18 cellular contexts compared by ENCODE assay signal in the genomic region with DNA sequence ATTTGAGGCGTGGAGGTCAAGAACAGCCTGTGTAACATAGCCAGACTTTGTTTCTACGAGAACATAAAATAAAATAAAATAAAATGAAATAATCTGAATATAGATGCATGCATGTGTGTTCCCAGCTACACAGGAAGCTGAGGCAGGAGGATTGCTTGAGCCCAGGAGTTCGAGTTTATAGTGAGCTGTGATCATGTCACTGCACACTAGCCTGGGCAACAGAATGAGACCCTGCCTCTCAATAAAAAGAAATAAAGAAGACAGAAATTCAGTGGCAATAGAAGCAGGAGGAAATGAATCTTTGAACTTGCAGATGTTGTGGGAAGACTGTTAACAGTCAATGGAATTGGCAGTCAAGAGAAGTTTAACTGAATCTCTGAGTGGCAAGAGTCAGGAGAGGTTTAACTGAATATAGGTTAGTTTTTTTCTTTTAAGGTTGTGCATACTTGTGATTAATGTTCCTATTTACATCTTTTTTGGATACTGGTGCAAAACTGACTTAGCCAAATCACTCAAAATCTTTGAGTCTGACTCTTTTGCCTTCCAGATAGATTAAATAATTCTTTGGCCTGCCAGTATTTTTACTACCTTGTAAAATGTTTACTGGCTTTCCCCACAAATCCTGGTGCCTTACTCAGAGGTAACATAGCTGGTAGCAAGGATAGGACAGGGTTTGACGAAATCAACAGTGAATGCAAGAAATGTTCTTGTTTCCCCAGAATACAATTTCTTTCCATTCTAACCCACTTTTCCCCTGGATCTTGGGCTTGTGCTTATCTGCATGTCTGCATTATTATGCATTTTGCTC.
DNase-seq lines count a peak whose midpoint lies in the region; ATAC-seq and TF ChIP-seq lines count a peak whose summit lies in the region.
"Had no signal": no experiment of that assay in that cellular context is flagged by ENCODE, and none has a peak within 500 bp of the region (broad histone marks: within the 10 kb centered on the region; RNA-seq: fewer than 3 reads in every experiment).

No MANE protein-coding gene starts in this region.

- WGBS in prostate gland, result 58% methylated on average over 4 of the region's 4 CpGs

- peak; percentile 64 for DNase-seq in DND-41
- peak; percentile 61 for DNase-seq in LNCaP clone FGC (ENCODE audit: low read depth)
- peak; percentile 26 for DNase-seq in PC-3
- peak; percentile 30 for DNase-seq in prostate gland (ENCODE audit: low spot score)
- no peak for DNase-seq in HUDEP-2 (lab: John Stamatoyannopoulos, UW; ENCODE audit: unreplicated experiment in 76 of 76)
- DNase-seq in ureter (ENCODE audit: low spot score), result no peak
- DNase-seq: ACHN; BE2C; Calu3; CD8-positive, alpha-beta T cell; GDM1; GOT3; H7; HFFc6 had no signal

- H3K36me3 ChIP-seq in DND-41 (ENCODE audit: insufficient read depth, low read length) (no peaks in the 10 kb centered on the region), PC-3 (ENCODE audit: low read depth, low read length) (no peaks in the 10 kb centered on the region), prostate gland (no peaks in the 10 kb centered on the region)
- H3K36me3 ChIP-seq: BE2C had no signal

- H3K9me3 ChIP-seq in DND-41 (ENCODE audit: insufficient read depth, low read length, severe bottlenecking) (no peaks in the 10 kb centered on the region), PC-3 (ENCODE audit: low read length) (no peaks in the 10 kb centered on the region), prostate gland (no peaks in the 10 kb centered on the region)
- H3K9me3 ChIP-seq: BE2C had no signal

- H3K4me3 ChIP-seq in DND-41 (ENCODE audit: low read depth in 1 of 2, low read length in 2 of 2) (no peak overlapping the region; a peak in 1 of 4 replicates), LNCaP clone FGC (ENCODE audit: low read depth, low read length) (no peak overlapping the region), PC-3 (ENCODE audit: low read length) (no peak overlapping the region), prostate gland (no peak overlapping the region)

- intact Hi-C loops in PC-3 (cut with micrococcal nuclease) (no loop called here), prostate gland (cut with DNase I) (no loop called here)

- H2AFZ ChIP-seq in DND-41 (ENCODE audit: low read depth, low read length) (peak overlapping the region; percentile 52), PC-3 (ENCODE audit: low read length) (no peak overlapping the region)

- H3K9me2 ChIP-seq in PC-3 (replicated peaks; ENCODE audit: low read length), result no peaks in the 10 kb centered on the region

- no peaks in the 10 kb centered on the region for H4K20me1 ChIP-seq in DND-41 (ENCODE audit: insufficient read depth, low read length)
- no peaks in the 10 kb centered on the region for H4K20me1 ChIP-seq in PC-3 (ENCODE audit: low read length)

- H3F3A ChIP-seq in PC-3 (ENCODE audit: low read length, unreplicated experiment), result no peaks in the 10 kb centered on the region

- H3K4me2 ChIP-seq in DND-41 (ENCODE audit: insufficient read depth, low read length) (peak overlapping the region; percentile 43), PC-3 (ENCODE audit: low read length) (no peak overlapping the region)
- H3K4me2 ChIP-seq: KMS-11 had no signal

- H3K9ac ChIP-seq in DND-41 (ENCODE audit: low read depth, low read length) (peak overlapping the region; percentile 62), PC-3 (ENCODE audit: low read length) (no peak overlapping the region)
- H3K9ac ChIP-seq: KMS-11 had no signal

- no peaks in the 10 kb centered on the region for H3K27me3 ChIP-seq in DND-41 (ENCODE audit: insufficient read depth, low read length, poor library complexity)
- no peaks in the 10 kb centered on the region for H3K27me3 ChIP-seq in PC-3 (ENCODE audit: low read length)
- no peaks in the 10 kb centered on the region for H3K27me3 ChIP-seq in prostate gland (replicated peaks; ENCODE audit: insufficient read depth)
- H3K27me3 ChIP-seq: BE2C had no signal

- H3K4me1 ChIP-seq in DND-41 (ENCODE audit: insufficient read depth, low read length) (peaks cover 66% of the 10 kb centered on the region), PC-3 (ENCODE audit: insufficient read depth, low read length) (no peaks in the 10 kb centered on the region), prostate gland (replicated peaks) (no peaks in the 10 kb centered on the region)
- H3K4me1 ChIP-seq: BE2C had no signal

- TF ChIP-seq CTCF in DND-41 (IDR thresholded peaks at IDR 0.05; ENCODE audit: borderline replicate concordance, extremely low read depth, low read length, poor library complexity, severe bottlenecking) (no peak), LNCaP clone FGC (IDR thresholded peaks at IDR 0.05; ENCODE audit: control insufficient read depth, extremely low read depth, insufficient read depth) (no peak), PC-3 (conservative IDR thresholded peaks at IDR 0.05; ENCODE audit: low read depth, low read length) (no peak), prostate gland (IDR thresholded peaks at IDR 0.05) (no peak)

- POLR2A ChIA-PET in PC-3 (lab: Charles Lee; ENCODE audit: unreplicated experiment), result interaction anchor here (0.5 kb wide), 1 partner anchor 247 kb away, joined by 3 read pairs; no protein-coding TSS in a partner anchor

- CTCF ChIA-PET in PC-3 (lab: Charles Lee), result no interaction called here

- BruUV-seq in PC-3 (replicated peaks; lab: Mats Ljungman, UMichigan), result no TSS peak

- H3K27ac ChIP-seq in DND-41 (ENCODE audit: low read length), result peak overlapping the region; percentile 100
- no peak overlapping the region for H3K27ac ChIP-seq in PC-3 (ENCODE audit: low read length)
- no peak overlapping the region for H3K27ac ChIP-seq in prostate gland
- H3K27ac ChIP-seq: KMS-11 had no signal

- H3K79me2 ChIP-seq in DND-41 (ENCODE audit: insufficient read depth, low read length), result no peaks in the 10 kb centered on the region
- H3K79me2 ChIP-seq in PC-3 (ENCODE audit: low read length), result no peaks in the 10 kb centered on the region

- no peak for TF ChIP-seq POLR2A in prostate gland (IDR thresholded peaks at IDR 0.05)

- ATAC-seq in DND-41 (ENCODE audit: insufficient read depth, low read depth), result peak; percentile 84
- ATAC-seq in PC-3, result peak; percentile 67
- no peak for ATAC-seq in HG03442 (IDR thresholded peaks at IDR 0.05; ENCODE audit: unreplicated experiment)
- no peak for ATAC-seq in GM21786 (IDR thresholded peaks at IDR 0.05; ENCODE audit: unreplicated experiment)
- ATAC-seq: CD8-positive, alpha-beta T cell; HCT116 had no signal

Comparison
In these comparisons a context has a peak if more than half of its experiments do, and no peak if none do; other contexts are left out.
1. ATAC-seq: peak in DND-41 (single experiment) and PC-3 (single experiment); none in HG03442 (single experiment) and GM21786 (single experiment).
2. DNase-seq: peak in DND-41 (single experiment), LNCaP clone FGC (single experiment), PC-3 (single experiment) and prostate gland (single experiment); none in HUDEP-2 (0 of 76) and ureter (single experiment).